13 cellular contexts compared by ENCODE assay signal in genomic region chr4:107444-108429, GRCh38. TPM values are rescaled to one million over a fixed set of nuclear protein-coding genes. Genes with fewer than 3 reads are reported as not detected.
DNase-seq lines count a peak whose midpoint lies in the region; ATAC-seq and TF ChIP-seq lines count a peak whose summit lies in the region.
"Had no signal": no experiment of that assay in that cellular context is flagged by ENCODE, and none has a peak within 500 bp of the region (broad histone marks: within the 10 kb centered on the region; RNA-seq: fewer than 3 reads in every experiment).

No MANE protein-coding gene starts in this region.

- TF ChIP-seq POLR2A in stomach (IDR thresholded peaks at IDR 0.05): no peak

- no peak for TF ChIP-seq CTCF in coronary artery (IDR thresholded peaks at IDR 0.05)
- TF ChIP-seq CTCF in stomach (IDR thresholded peaks at IDR 0.05): no peak

- DNase-seq in coronary artery (ENCODE audit: low spot score): no peak
- peak in 2 of 3 donors; percentile 19 to 21 for DNase-seq in immature natural killer cell
- no peak for DNase-seq in stomach
- DNase-seq in activated T-cell treated with anti-CD3 and anti-CD28 coated beads, Interleukin-2, amount 50 U/mL, for 48 hours: no peak
- no peak for DNase-seq in cerebellum (ENCODE audit: low spot score)
- DNase-seq: activated naive CD4-positive, alpha-beta T cell treated with anti-CD3 and anti-CD28 coated beads, Interleukin-2, amount 10 ng/mL, durations not matched to agents 7 days and 5 days; CD4-positive, alpha-beta T cell; foreskin keratinocyte; NCI-H2227 treated with DMSO at 0.1 percent for 48 hours; stimulated activated naive CD4-positive, alpha-beta T cell had no signal

- 7 to 13% (median 11%) methylated on average over 34 to 91 of the region's 91 CpGs for WGBS in stomach, 5 donors

- H3K9me3 ChIP-seq in HUES6 (ENCODE audit: control insufficient read depth, insufficient read depth, low read depth, low read length) (peaks cover 34% of the 10 kb centered on the region), stomach (peaks cover 19 to 99% (median 85%) of the 10 kb centered on the region in 4 donors)

- H3K4me1 ChIP-seq in HUES6 (ENCODE audit: control insufficient read depth, insufficient read depth, low read length) (no peaks in the 10 kb centered on the region), stomach (peaks cover 0 to 15% (median 5%) of the 10 kb centered on the region in 4 donors)
- H3K4me1 ChIP-seq: foreskin keratinocyte had no signal

- H3K36me3 ChIP-seq in HUES6 (ENCODE audit: control insufficient read depth, insufficient read depth, low read length) (no peaks in the 10 kb centered on the region), stomach (peaks cover 0 to 17% (median 0%) of the 10 kb centered on the region in 4 donors)

- no peak for TF ChIP-seq EP300 in stomach (IDR thresholded peaks at IDR 0.05)

- no peak overlapping the region for H3K27ac Mint-ChIP-seq in immature natural killer cell
- H3K27ac Mint-ChIP-seq: activated naive CD4-positive, alpha-beta T cell treated with anti-CD3 and anti-CD28 coated beads, Interleukin-2, amount 10 ng/mL, durations not matched to agents 7 days and 5 days; CD4-positive, alpha-beta T cell; dendritic cell treated with granulocyte-macrophage colony-stimulating factor and Interleukin-4, amounts not matched to agents 40 ng/mL and 50 ng/mL, for 4 days had no signal

- H3K9ac ChIP-seq in HUES6 (ENCODE audit: low read length): no peak overlapping the region

- H3K36me3 Mint-ChIP-seq in immature natural killer cell: peaks cover 24 to 42% (median 25%) of the 10 kb centered on the region in 3 donors

- no peak for ATAC-seq in HG03354 (IDR thresholded peaks at IDR 0.05; ENCODE audit: poor library complexity, severe bottlenecking, unreplicated experiment)
- ATAC-seq: foreskin keratinocyte had no signal

- peak overlapping the region; percentile 48 for H3K4me3 ChIP-seq in HUES6 (ENCODE audit: low read depth, low read length)
- peak overlapping the region; percentile 58 for H3K4me3 ChIP-seq in coronary artery
- peak overlapping the region; percentile 31 to 40 (median 36) for H3K4me3 ChIP-seq in stomach

- H3K9me3 Mint-ChIP-seq in immature natural killer cell: peaks cover 22 to 61% (median 34%) of the 10 kb centered on the region in 6 donors

- intact Hi-C loops in stomach (cut with DNase I; ENCODE audit: low total_unique reads): no loop called here

- H3K4me3 Mint-ChIP-seq in immature natural killer cell: peak overlapping the region; percentile 18 to 64 (median 50)
- H3K4me3 Mint-ChIP-seq: activated naive CD4-positive, alpha-beta T cell treated with anti-CD3 and anti-CD28 coated beads, Interleukin-2, amount 10 ng/mL, durations not matched to agents 7 days and 5 days; CD4-positive, alpha-beta T cell; dendritic cell treated with granulocyte-macrophage colony-stimulating factor and Interleukin-4, amounts not matched to agents 40 ng/mL and 50 ng/mL, for 4 days had no signal

- H3K27me3 Mint-ChIP-seq in immature natural killer cell (ENCODE audit: low read depth in 3 of 3): peaks cover 10 to 44% (median 27%) of the 10 kb centered on the region in 3 donors

- H3K27ac ChIP-seq in HUES6 (ENCODE audit: low read depth, low read length) (no peak overlapping the region), coronary artery (no peak overlapping the region), stomach (no peak overlapping the region)
- H3K27ac ChIP-seq: foreskin keratinocyte had no signal

- H3K27me3 ChIP-seq in HUES6 (ENCODE audit: control insufficient read depth, insufficient read depth, low read length): peaks cover 74% of the 10 kb centered on the region
- peaks cover 14 to 57% (median 45%) of the 10 kb centered on the region in 3 donors for H3K27me3 ChIP-seq in stomach

- peaks cover 9 to 13% of the 10 kb centered on the region in 2 donors for H3K4me1 Mint-ChIP-seq in immature natural killer cell
- H3K4me1 Mint-ChIP-seq: activated naive CD4-positive, alpha-beta T cell treated with anti-CD3 and anti-CD28 coated beads, Interleukin-2, amount 10 ng/mL, durations not matched to agents 7 days and 5 days had no signal

RNA-seq across cellular contexts. Expression of gene ZNF718, which starts 16.6 kb away (rescaled TPM):
- polyA plus RNA-seq in immature natural killer cell: 10 to 100 TPM in 2 of 3 donors, 1 to 10 TPM in 1; 9.3 to 14.6 (median 12.1) TPM
- total RNA-seq in stomach: 10 to 100 TPM in 2 of 5 donors, 1 to 10 TPM in 2, under 1 TPM in 1; 0.58 to 18.2 (median 7.1) TPM
- 1 to 10 TPM in 1 of 3 donors, under 1 TPM in 2; 0.61 to 1.5 (median 0.68) TPM for polyA plus RNA-seq in stomach
- total RNA-seq in cerebellum: 21.0 TPM

RNA-seq across cellular contexts. Expression of gene ZNF595, which starts 54.6 kb away (rescaled TPM):
- polyA plus RNA-seq in immature natural killer cell: 10 to 100 TPM; 29.3 to 54.4 (median 39.4) TPM
- 10 to 100 TPM in 3 of 5 donors, 1 to 10 TPM in 2; 6.7 to 58.3 (median 20.9) TPM for total RNA-seq in stomach
- polyA plus RNA-seq in stomach: 10 to 100 TPM in 1 of 3 donors, 1 to 10 TPM in 2; 4.5 to 10.7 (median 5.7) TPM
- 37.6 TPM for total RNA-seq in cerebellum

Comparison
In these comparisons a context has a peak if more than half of its experiments do, and no peak if none do; other contexts are left out.
1. DNase-seq: peak in immature natural killer cell (2 of 3); none in coronary artery (single experiment), stomach (single experiment), activated T-cell treated with anti-CD3 and anti-CD28 coated beads, Interleukin-2, amount 50 U/mL, for 48 hours (0 of 2) and cerebellum (single experiment).
2. Peak in every context shown above with its lines, with median percentiles within 50 percentile points of each other: H3K4me3 ChIP-seq.